Comparison of ENCODE assay signal across 3 cellular contexts in the genomic region with DNA sequence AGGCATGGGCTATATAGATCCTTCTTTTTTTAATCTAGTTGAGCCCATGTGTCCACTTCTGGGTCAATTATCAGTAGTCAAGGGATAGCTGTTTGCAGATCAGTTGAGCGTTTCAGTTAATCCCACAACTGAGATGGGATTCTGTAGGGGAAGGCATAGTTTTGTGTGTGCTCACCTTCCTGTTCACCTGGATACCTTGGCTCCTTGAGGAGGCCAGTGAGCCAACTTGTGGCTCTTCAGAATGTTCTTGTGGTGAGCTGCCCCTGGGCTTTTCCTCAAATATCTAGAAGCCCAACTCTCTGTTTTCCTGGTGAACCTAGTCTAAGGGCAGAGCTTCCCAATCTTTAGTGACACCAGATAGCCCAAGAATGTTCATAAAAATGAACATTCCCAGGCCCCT.
"Had no signal": no experiment of that assay in that cellular context is flagged by ENCODE, and none has a peak within 500 bp of the region (broad histone marks: within the 10 kb centered on the region; RNA-seq: fewer than 3 reads in every experiment).

No MANE protein-coding gene starts in this region.

- DNase-seq: GDM1, GF-D8 had no signal

- ATAC-seq: GM12878 had no signal

- H3K4me3 ChIP-seq: GM12878 had no signal
